ENCODE assay signal across 8 cellular contexts in the genomic region with DNA sequence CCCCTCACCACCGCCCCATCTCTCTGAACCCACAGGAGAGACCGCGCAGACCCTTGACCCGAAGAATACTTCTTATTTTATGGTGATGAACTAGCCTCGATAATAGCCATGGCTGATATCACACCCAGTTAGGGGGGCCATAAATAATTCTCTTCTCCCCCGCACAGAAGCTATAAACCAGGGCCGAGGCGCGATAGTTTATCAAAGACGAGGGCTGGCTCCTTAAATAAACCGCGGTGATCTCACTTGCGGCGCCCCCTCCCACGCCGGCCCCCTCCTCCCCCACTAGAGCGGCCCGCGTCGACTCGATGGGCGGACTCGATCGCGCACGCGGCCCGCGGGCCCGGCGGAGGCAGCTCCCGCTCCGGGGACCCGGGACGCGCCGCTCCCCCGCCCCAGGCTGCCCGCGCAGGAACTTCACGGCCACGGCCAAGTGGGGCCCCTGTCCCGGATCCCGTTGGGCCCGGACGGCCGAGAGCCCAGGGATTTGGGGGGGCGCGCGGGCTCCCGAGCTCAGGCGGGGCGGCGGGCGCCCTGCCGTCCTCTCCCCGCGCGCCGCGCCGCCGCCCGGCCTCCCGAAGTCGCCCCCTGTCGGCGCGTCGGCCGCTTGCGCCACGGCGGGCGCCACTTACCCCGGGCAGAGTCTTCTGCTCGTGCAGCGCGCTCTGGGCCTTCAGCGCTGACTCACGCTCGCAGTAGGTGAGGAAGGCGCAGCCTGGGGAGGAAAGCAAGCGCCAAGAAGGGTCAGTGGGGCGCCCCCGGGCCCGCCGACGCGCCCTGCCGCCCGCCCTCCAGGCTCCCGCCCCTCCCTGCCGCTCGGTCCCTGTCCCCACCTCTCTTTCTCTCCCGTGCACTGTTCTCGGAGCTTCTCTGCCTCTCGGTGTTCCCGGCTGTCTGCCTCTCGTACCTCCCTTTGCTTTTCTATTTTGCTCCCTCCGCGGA.
DNase-seq lines count a peak whose midpoint lies in the region; ATAC-seq and TF ChIP-seq lines count a peak whose summit lies in the region.

No MANE protein-coding gene starts in this region.

- H3K9me3 Mint-ChIP-seq in nephron, result no peaks in the 10 kb centered on the region

- H3K4me1 Mint-ChIP-seq in nephron, result peaks cover 47% of the 10 kb centered on the region

- ATAC-seq in HG02798 (IDR thresholded peaks at IDR 0.05; ENCODE audit: poor library complexity, unreplicated experiment), result no peak
- no peak for ATAC-seq in HG03565 (IDR thresholded peaks at IDR 0.05; ENCODE audit: unreplicated experiment)

- no peaks in the 10 kb centered on the region for H3K36me3 Mint-ChIP-seq in nephron (ENCODE audit: low read depth)

- TF ChIP-seq CTCF in LNCaP clone FGC (IDR thresholded peaks at IDR 0.05; ENCODE audit: control insufficient read depth, extremely low read depth, insufficient read depth), result peak; percentile 40; the same call in 1 of the 2 replicates
- peak; percentile 21 to 48 (median 34) for TF ChIP-seq CTCF in nephron (IDR thresholded peaks at IDR 0.05; ENCODE audit: unreplicated experiment in 3 of 3)

- H3K4me3 Mint-ChIP-seq in nephron, result peak overlapping the region; percentile 75 to 84 (median 80)

- DNase-seq in EH (ENCODE audit: low read depth) (peak; percentile 10), LNCaP clone FGC (ENCODE audit: low read depth) (no peak), dermis blood vessel endothelial cell (peak; percentile 40), midbrain (lab: John Stamatoyannopoulos, UW) (no peak), T-helper 9 cell (no peak)

- no peak overlapping the region for H3K4me3 ChIP-seq in LNCaP clone FGC (ENCODE audit: low read depth, low read length)

- H3K27me3 Mint-ChIP-seq in nephron (ENCODE audit: low read depth), result peaks cover 90% of the 10 kb centered on the region

- H3K27ac Mint-ChIP-seq in nephron, result peak overlapping the region in 2 of 3 experiments; percentile 39 to 45

Comparison
In these comparisons a context has a peak if more than half of its experiments do, and no peak if none do; other contexts are left out.
1. DNase-seq: peak in EH (single experiment) and dermis blood vessel endothelial cell (single experiment); none in LNCaP clone FGC (single experiment), midbrain (single experiment) and T-helper 9 cell (single experiment).